1 cellular context compared by ENCODE assay signal in genomic region chr22:32803020-32803758, GRCh38.
TF ChIP-seq lines count a peak whose summit lies in the region.

No MANE protein-coding gene starts in this region.

TF ChIP-seq in HEK293, 187 proteins besides CTCF, POLR2A, EP300 and RAD21 (continued from another document):
- TF ChIP-seq, protein P1, sequence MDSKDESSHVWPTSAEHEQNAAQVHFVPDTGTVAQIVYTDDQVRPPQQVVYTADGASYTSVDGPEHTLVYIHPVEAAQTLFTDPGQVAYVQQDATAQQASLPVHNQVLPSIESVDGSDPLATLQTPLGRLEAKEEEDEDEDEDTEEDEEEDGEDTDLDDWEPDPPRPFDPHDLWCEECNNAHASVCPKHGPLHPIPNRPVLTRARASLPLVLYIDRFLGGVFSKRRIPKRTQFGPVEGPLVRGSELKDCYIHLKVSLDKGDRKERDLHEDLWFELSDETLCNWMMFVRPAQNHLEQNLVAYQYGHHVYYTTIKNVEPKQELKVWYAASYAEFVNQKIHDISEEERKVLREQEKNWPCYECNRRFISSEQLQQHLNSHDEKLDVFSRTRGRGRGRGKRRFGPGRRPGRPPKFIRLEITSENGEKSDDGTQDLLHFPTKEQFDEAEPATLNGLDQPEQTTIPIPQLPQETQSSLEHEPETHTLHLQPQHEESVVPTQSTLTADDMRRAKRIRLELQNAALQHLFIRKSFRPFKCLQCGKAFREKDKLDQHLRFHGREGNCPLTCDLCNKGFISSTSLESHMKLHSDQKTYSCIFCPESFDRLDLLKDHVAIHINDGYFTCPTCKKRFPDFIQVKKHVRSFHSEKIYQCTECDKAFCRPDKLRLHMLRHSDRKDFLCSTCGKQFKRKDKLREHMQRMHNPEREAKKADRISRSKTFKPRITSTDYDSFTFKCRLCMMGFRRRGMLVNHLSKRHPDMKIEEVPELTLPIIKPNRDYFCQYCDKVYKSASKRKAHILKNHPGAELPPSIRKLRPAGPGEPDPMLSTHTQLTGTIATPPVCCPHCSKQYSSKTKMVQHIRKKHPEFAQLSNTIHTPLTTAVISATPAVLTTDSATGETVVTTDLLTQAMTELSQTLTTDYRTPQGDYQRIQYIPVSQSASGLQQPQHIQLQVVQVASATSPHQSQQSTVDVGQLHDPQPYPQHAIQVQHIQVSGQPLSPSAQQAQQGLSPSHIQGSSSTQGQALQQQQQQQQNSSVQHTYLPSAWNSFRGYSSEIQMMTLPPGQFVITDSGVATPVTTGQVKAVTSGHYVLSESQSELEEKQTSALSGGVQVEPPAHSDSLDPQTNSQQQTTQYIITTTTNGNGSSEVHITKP (tag by site-specific recombination; IDR thresholded peaks at IDR 0.05): peak; percentile 100
- TF ChIP-seq ZNF10 (tag by site-specific recombination; IDR thresholded peaks at IDR 0.05) (peak; percentile 59; the same call in 1 of the 2 replicates), EGR2 (tag by site-specific recombination; IDR thresholded peaks at IDR 0.05; ENCODE audit: low read depth) (peak; percentile 89), PRDM1 (tag by site-specific recombination; IDR thresholded peaks at IDR 0.05) (0 out of 2 replicates have a peak, but pooled peaks have one; percentile 20), ZIC2 (tag by site-specific recombination; IDR thresholded peaks at IDR 0.05) (peak; percentile 60), ZNF398 (tag by site-specific recombination; IDR thresholded peaks at IDR 0.05) (peak; percentile 90), ZFHX2 (tag by site-specific recombination; conservative IDR thresholded peaks at IDR 0.05) (peak; percentile 89), ZNF76 (tag by site-specific recombination; IDR thresholded peaks at IDR 0.05; ENCODE audit: borderline replicate concordance, low read depth) (peak; percentile 67), ZNF561 (tag by site-specific recombination; IDR thresholded peaks at IDR 0.05; ENCODE audit: borderline replicate concordance) (no peak), WT1 (tag by site-specific recombination; IDR thresholded peaks at IDR 0.05) (peak; percentile 78), SP7 (tag by site-specific recombination; IDR thresholded peaks at IDR 0.05) (peak; percentile 68), GLIS2 (tag by site-specific recombination; IDR thresholded peaks at IDR 0.05) (peak; percentile 83), ZBTB10 (tag by site-specific recombination; IDR thresholded peaks at IDR 0.05) (no peak)
- TF ChIP-seq, protein P2, sequence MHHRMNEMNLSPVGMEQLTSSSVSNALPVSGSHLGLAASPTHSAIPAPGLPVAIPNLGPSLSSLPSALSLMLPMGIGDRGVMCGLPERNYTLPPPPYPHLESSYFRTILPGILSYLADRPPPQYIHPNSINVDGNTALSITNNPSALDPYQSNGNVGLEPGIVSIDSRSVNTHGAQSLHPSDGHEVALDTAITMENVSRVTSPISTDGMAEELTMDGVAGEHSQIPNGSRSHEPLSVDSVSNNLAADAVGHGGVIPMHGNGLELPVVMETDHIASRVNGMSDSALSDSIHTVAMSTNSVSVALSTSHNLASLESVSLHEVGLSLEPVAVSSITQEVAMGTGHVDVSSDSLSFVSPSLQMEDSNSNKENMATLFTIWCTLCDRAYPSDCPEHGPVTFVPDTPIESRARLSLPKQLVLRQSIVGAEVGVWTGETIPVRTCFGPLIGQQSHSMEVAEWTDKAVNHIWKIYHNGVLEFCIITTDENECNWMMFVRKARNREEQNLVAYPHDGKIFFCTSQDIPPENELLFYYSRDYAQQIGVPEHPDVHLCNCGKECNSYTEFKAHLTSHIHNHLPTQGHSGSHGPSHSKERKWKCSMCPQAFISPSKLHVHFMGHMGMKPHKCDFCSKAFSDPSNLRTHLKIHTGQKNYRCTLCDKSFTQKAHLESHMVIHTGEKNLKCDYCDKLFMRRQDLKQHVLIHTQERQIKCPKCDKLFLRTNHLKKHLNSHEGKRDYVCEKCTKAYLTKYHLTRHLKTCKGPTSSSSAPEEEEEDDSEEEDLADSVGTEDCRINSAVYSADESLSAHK (tag by site-specific recombination; IDR thresholded peaks at IDR 0.05): no peak
- TF ChIP-seq, protein P3, sequence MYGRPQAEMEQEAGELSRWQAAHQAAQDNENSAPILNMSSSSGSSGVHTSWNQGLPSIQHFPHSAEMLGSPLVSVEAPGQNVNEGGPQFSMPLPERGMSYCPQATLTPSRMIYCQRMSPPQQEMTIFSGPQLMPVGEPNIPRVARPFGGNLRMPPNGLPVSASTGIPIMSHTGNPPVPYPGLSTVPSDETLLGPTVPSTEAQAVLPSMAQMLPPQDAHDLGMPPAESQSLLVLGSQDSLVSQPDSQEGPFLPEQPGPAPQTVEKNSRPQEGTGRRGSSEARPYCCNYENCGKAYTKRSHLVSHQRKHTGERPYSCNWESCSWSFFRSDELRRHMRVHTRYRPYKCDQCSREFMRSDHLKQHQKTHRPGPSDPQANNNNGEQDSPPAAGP (tag by site-specific recombination; IDR thresholded peaks at IDR 0.05): peak; percentile 79
